15 cellular contexts compared by ENCODE assay signal in the genomic region with DNA sequence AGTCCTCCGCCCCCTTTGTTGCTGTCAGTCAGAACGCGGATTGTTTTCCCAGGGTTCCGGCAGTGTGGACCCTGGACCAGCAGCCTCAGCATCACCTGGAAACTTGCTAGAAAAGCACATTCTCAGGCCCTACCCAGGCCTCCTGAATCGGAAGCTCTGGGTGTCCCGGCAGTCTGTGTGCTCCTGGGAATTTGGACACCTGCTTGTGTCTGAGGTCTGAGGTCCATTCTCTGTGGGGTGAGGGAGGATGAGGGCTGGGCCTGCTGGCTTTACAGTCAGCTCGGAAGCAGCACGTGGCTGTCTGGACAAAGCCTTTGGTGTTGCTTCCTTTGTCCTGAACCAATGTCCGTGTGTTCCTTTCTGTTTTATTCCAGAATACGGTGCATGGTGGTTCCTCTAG.
"Had no signal": no experiment of that assay in that cellular context is flagged by ENCODE, and none has a peak within 500 bp of the region (broad histone marks: within the 10 kb centered on the region; RNA-seq: fewer than 3 reads in every experiment).

No MANE protein-coding gene starts in this region.

- H3K27ac ChIP-seq: colonic mucosa, heart left ventricle, lower lobe of right lung, right lobe of liver, tibial artery had no signal

- H3K4me1 ChIP-seq: colonic mucosa, heart left ventricle, lower lobe of right lung, right lobe of liver, tibial artery had no signal

- H3K4me3 ChIP-seq: colonic mucosa, heart left ventricle, lower lobe of right lung, right lobe of liver, tibial artery had no signal

- DNase-seq: cerebellar nuclear complex; colonic mucosa; effector CD8-positive, alpha-beta T cell; hypothalamus; lower lobe of right lung; stimulated activated CD4-positive, alpha-beta T cell treated with anti-CD3 and anti-CD28 coated beads, Interleukin-15, amount 100 ng/mL, for 24 hours; stimulated activated CD4-positive, alpha-beta T cell treated with anti-CD3 and anti-CD28 coated beads, Interleukin-1b, Interleukin-23, amount 100 ng/mL, for 48 hours; stimulated activated CD4-positive, alpha-beta T cell treated with anti-CD3 and anti-CD28 coated beads, Interleukin-4, amount 100 ng/mL, for 24 hours had no signal

- H3K9me3 ChIP-seq: colonic mucosa, heart left ventricle, lower lobe of right lung, right lobe of liver, tibial artery had no signal

- H3K36me3 ChIP-seq: colonic mucosa had no signal

- H3K27me3 ChIP-seq: colonic mucosa, heart left ventricle, right lobe of liver, tibial artery had no signal

- ATAC-seq: esophagus mucosa; heart left ventricle; left lobe of liver; lower lobe of right lung; natural killer cell treated with Interleukin-12 subunit alpha and Interleukin-12 subunit beta and Interleukin-15 and Interleukin-18, amount 100 ng/mL, for 72 hours; right lobe of liver; stimulated activated memory B cell treated with anti-CD40 and anti-IgM and Interleukin-4, amounts not matched to agents 10 μg/mL and 1 μg/mL and 100 μg/mL, for 72 hours had no signal
